2 cellular contexts compared by ENCODE assay signal in the genomic region with DNA sequence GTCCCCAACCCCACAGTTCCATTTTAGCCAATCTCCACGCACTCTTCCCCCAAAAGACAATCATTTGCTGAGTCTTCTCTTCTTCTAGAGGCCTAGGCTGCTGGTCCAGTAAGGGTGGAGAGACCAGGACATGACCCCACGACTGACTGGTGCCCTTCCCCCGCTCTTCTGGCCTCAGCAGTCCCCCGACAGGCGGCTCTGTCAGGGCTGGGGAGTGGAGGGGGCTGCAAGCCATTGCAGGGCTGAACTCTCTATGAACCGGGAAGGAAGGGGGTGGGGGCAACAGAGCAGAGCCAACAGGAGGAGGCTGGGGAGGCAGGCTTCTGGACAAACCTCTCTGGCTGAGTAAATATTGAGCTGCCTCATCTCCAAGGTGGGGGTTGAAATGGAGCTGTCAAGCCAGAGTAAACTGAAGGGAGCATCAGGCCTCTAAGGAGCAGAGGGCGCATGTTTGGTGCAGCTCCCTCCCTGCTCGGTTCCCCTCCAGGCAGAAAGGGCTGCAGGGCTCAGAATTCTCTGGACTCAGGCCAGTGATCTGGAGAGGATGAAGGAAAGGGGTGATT.
A peak's percentile ranks its signal among the peaks of the same experiment; 100 is the strongest.
TF ChIP-seq lines count a peak whose summit lies in the region.

No MANE protein-coding gene starts in this region.

TF ChIP-seq in GM23338, 12 proteins besides CTCF, POLR2A, EP300 and RAD21 (continues in another document):
- TF ChIP-seq STAT1 (IDR thresholded peaks at IDR 0.05; ENCODE audit: unreplicated experiment), result no peak
- TF ChIP-seq ZNF114 (CRISPR knock-in tag; IDR thresholded peaks at IDR 0.05), result no peak
- TF ChIP-seq NANOG (IDR thresholded peaks at IDR 0.05; ENCODE audit: borderline replicate concordance), result no peak
- no peak for TF ChIP-seq JUNB (IDR thresholded peaks at IDR 0.05; ENCODE audit: unreplicated experiment)
- TF ChIP-seq EZH2 (IDR thresholded peaks at IDR 0.05; ENCODE audit: low read depth, unreplicated experiment), result no peak
- TF ChIP-seq, protein P1, sequence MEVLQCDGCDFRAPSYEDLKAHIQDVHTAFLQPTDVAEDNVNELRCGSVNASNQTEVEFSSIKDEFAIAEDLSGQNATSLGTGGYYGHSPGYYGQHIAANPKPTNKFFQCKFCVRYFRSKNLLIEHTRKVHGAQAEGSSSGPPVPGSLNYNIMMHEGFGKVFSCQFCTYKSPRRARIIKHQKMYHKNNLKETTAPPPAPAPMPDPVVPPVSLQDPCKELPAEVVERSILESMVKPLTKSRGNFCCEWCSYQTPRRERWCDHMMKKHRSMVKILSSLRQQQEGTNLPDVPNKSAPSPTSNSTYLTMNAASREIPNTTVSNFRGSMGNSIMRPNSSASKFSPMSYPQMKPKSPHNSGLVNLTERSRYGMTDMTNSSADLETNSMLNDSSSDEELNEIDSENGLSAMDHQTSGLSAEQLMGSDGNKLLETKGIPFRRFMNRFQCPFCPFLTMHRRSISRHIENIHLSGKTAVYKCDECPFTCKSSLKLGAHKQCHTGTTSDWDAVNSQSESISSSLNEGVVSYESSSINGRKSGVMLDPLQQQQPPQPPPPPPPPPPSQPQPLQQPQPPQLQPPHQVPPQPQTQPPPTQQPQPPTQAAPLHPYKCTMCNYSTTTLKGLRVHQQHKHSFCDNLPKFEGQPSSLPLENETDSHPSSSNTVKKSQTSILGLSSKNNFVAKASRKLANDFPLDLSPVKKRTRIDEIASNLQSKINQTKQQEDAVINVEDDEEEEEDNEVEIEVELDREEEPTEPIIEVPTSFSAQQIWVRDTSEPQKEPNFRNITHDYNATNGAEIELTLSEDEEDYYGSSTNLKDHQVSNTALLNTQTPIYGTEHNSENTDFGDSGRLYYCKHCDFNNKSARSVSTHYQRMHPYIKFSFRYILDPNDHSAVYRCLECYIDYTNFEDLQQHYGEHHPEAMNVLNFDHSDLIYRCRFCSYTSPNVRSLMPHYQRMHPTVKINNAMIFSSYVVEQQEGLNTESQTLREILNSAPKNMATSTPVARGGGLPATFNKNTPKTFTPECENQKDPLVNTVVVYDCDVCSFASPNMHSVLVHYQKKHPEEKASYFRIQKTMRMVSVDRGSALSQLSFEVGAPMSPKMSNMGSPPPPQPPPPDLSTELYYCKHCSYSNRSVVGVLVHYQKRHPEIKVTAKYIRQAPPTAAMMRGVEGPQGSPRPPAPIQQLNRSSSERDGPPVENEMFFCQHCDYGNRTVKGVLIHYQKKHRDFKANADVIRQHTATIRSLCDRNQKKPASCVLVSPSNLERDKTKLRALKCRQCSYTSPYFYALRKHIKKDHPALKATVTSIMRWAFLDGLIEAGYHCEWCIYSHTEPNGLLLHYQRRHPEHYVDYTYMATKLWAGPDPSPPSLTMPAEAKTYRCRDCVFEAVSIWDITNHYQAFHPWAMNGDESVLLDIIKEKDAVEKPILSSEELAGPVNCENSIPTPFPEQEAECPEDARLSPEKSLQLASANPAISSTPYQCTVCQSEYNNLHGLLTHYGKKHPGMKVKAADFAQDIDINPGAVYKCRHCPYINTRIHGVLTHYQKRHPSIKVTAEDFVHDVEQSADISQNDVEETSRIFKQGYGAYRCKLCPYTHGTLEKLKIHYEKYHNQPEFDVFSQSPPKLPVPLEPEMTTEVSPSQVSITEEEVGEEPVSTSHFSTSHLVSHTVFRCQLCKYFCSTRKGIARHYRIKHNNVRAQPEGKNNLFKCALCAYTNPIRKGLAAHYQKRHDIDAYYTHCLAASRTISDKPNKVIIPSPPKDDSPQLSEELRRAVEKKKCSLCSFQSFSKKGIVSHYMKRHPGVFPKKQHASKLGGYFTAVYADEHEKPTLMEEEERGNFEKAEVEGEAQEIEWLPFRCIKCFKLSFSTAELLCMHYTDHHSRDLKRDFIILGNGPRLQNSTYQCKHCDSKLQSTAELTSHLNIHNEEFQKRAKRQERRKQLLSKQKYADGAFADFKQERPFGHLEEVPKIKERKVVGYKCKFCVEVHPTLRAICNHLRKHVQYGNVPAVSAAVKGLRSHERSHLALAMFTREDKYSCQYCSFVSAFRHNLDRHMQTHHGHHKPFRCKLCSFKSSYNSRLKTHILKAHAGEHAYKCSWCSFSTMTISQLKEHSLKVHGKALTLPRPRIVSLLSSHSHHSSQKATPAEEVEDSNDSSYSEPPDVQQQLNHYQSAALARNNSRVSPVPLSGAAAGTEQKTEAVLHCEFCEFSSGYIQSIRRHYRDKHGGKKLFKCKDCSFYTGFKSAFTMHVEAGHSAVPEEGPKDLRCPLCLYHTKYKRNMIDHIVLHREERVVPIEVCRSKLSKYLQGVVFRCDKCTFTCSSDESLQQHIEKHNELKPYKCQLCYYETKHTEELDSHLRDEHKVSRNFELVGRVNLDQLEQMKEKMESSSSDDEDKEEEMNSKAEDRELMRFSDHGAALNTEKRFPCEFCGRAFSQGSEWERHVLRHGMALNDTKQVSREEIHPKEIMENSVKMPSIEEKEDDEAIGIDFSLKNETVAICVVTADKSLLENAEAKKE (CRISPR knock-in tag; IDR thresholded peaks at IDR 0.05), result no peak
- TF ChIP-seq, protein P2, sequence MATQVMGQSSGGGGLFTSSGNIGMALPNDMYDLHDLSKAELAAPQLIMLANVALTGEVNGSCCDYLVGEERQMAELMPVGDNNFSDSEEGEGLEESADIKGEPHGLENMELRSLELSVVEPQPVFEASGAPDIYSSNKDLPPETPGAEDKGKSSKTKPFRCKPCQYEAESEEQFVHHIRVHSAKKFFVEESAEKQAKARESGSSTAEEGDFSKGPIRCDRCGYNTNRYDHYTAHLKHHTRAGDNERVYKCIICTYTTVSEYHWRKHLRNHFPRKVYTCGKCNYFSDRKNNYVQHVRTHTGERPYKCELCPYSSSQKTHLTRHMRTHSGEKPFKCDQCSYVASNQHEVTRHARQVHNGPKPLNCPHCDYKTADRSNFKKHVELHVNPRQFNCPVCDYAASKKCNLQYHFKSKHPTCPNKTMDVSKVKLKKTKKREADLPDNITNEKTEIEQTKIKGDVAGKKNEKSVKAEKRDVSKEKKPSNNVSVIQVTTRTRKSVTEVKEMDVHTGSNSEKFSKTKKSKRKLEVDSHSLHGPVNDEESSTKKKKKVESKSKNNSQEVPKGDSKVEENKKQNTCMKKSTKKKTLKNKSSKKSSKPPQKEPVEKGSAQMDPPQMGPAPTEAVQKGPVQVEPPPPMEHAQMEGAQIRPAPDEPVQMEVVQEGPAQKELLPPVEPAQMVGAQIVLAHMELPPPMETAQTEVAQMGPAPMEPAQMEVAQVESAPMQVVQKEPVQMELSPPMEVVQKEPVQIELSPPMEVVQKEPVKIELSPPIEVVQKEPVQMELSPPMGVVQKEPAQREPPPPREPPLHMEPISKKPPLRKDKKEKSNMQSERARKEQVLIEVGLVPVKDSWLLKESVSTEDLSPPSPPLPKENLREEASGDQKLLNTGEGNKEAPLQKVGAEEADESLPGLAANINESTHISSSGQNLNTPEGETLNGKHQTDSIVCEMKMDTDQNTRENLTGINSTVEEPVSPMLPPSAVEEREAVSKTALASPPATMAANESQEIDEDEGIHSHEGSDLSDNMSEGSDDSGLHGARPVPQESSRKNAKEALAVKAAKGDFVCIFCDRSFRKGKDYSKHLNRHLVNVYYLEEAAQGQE (IDR thresholded peaks at IDR 0.05; ENCODE audit: unreplicated experiment), result no peak
- no peak for TF ChIP-seq EZH2phosphoT487 (IDR thresholded peaks at IDR 0.05; ENCODE audit: unreplicated experiment)
- TF ChIP-seq ETS1 (IDR thresholded peaks at IDR 0.05), result no peak

TF ChIP-seq in H1, 55 proteins besides CTCF, POLR2A, EP300 and RAD21:
- TF ChIP-seq RNF2 (IDR thresholded peaks at IDR 0.05; ENCODE audit: borderline replicate concordance, low read depth, low read length, missing control alignments, poor library complexity, severe bottlenecking), result peak; percentile 35
- TF ChIP-seq SIRT6 (IDR thresholded peaks at IDR 0.05; ENCODE audit: low read length), result no peak
- 0 out of 2 replicates have a peak, but pooled peaks have one; percentile 46 for TF ChIP-seq RXRA (IDR thresholded peaks at IDR 0.05; ENCODE audit: insufficient read depth, low read depth, low read length)
- peak; percentile 21 for TF ChIP-seq EZH2 (IDR thresholded peaks at IDR 0.05; ENCODE audit: low read depth, low read length, severe bottlenecking)
- TF ChIP-seq TAF1 (IDR thresholded peaks at IDR 0.05; ENCODE audit: low read depth, low read length), result no peak
